In genomic region chr17:80441133-80441578, GRCh38 we compare ENCODE assay signal across 8 cellular contexts. TPM values are rescaled to one million over a fixed set of nuclear protein-coding genes. Genes with fewer than 3 reads are reported as not detected.
A peak's percentile ranks its signal among the peaks of the same experiment; 100 is the strongest.
DNase-seq lines count a peak whose midpoint lies in the region; ATAC-seq, FAIRE-seq and TF ChIP-seq lines count a peak whose summit lies in the region.

No MANE protein-coding gene starts in this region.

- no peak overlapping the region for H3K27ac Mint-ChIP-seq in CD4-positive, CD25-positive, alpha-beta regulatory T cell

- POLR2A ChIA-PET in endothelial cell of umbilical vein (lab: Charles Lee) = no interaction called here

- peaks cover 3% of the 10 kb centered on the region for H3K36me3 Mint-ChIP-seq in CD4-positive, CD25-positive, alpha-beta regulatory T cell

- no peaks in the 10 kb centered on the region for H3K79me2 ChIP-seq in endothelial cell of umbilical vein (ENCODE audit: control insufficient read depth, insufficient read depth, low read length)

- H4K20me1 ChIP-seq in endothelial cell of umbilical vein (replicated peaks; ENCODE audit: control insufficient read depth, extremely low read depth, insufficient read depth, low read length) = no peaks in the 10 kb centered on the region

- H3K27ac ChIP-seq in CD4-positive, CD25-positive, alpha-beta regulatory T cell (ENCODE audit: insufficient read depth, low read length, poor library complexity, severe bottlenecking) = no peak overlapping the region
- H3K27ac ChIP-seq in endothelial cell of umbilical vein (ENCODE audit: insufficient read depth, low read depth, low read length) = no peak overlapping the region

- no peaks in the 10 kb centered on the region for H3K4me1 Mint-ChIP-seq in CD4-positive, CD25-positive, alpha-beta regulatory T cell

- TF ChIP-seq POLR2A in endothelial cell of umbilical vein (IDR thresholded peaks at IDR 0.05; ENCODE audit: low read depth, low read length) = no peak

- no peaks in the 10 kb centered on the region for H3K9me1 ChIP-seq in endothelial cell of umbilical vein (replicated peaks; ENCODE audit: control insufficient read depth, extremely low read depth, insufficient read depth, low read length)

- peaks cover 19% of the 10 kb centered on the region for H3K27me3 Mint-ChIP-seq in CD4-positive, CD25-positive, alpha-beta regulatory T cell

- H3K4me2 ChIP-seq in endothelial cell of umbilical vein (ENCODE audit: insufficient read depth, low read length) = no peak overlapping the region

- no peaks in the 10 kb centered on the region for H3K9me3 ChIP-seq in CD4-positive, CD25-positive, alpha-beta regulatory T cell (ENCODE audit: control insufficient read depth in 2 of 2, low read length in 2 of 2)
- no peaks in the 10 kb centered on the region for H3K9me3 ChIP-seq in endothelial cell of umbilical vein (replicated peaks; ENCODE audit: control insufficient read depth, insufficient read depth, low read length)

- TF ChIP-seq EP300 in Ishikawa (IDR thresholded peaks at IDR 0.05; ENCODE audit: borderline replicate concordance) = no peak

- no peak for TF ChIP-seq CTCF in endothelial cell of umbilical vein (IDR thresholded peaks at IDR 0.05; ENCODE audit: extremely low read depth in 1 of 2, insufficient read depth in 1 of 2, low read depth in 1 of 2, low read length in 2 of 2)

- TF ChIP-seq RAD21 in Ishikawa (IDR thresholded peaks at IDR 0.05; ENCODE audit: low read depth) = peak; percentile 2; the same call in 1 of the 2 replicates

- dilution Hi-C loops in endothelial cell of umbilical vein (cut with MboI; ENCODE audit: extremely low pct_ligation_motif_present, low sequenced_read_pairs) = no loop called here

- ATAC-seq in CD4-positive, CD25-positive, alpha-beta regulatory T cell (ENCODE audit: low read depth in 2 of 2) = no peak
- ATAC-seq in GM21390 (IDR thresholded peaks at IDR 0.05; ENCODE audit: unreplicated experiment) (no peak), GM19467 (IDR thresholded peaks at IDR 0.05; ENCODE audit: unreplicated experiment) (no peak)

- no peaks in the 10 kb centered on the region for H3K4me1 ChIP-seq in CD4-positive, CD25-positive, alpha-beta regulatory T cell (ENCODE audit: control insufficient read depth, insufficient read depth, low read length, poor library complexity, severe bottlenecking)
- no peaks in the 10 kb centered on the region for H3K4me1 ChIP-seq in endothelial cell of umbilical vein (ENCODE audit: control insufficient read depth, extremely low read depth, insufficient read depth, low read length)

- H3K4me3 ChIP-seq in CD4-positive, CD25-positive, alpha-beta regulatory T cell (ENCODE audit: low read depth, low read length) = no peak overlapping the region
- H3K4me3 ChIP-seq in endothelial cell of umbilical vein (replicated peaks in 1 of 3; ENCODE audit: insufficient read depth in 1 of 3, low read depth in 1 of 3, low read length in 3 of 3) = no peak overlapping the region

- H3K4me3 Mint-ChIP-seq in CD4-positive, CD25-positive, alpha-beta regulatory T cell = no peak overlapping the region

- peak; percentile 21 to 52 (median 30) for DNase-seq in CD4-positive, CD25-positive, alpha-beta regulatory T cell
- DNase-seq in activated CD4-positive, alpha-beta T cell treated with anti-CD3 and anti-CD28 coated beads for 4 hours = peak; percentile 28 to 40
- peak; percentile 11 for DNase-seq in endothelial cell of umbilical vein (ENCODE audit: low read depth, low spot score)
- peak; percentile 62 to 64 for DNase-seq in stimulated activated CD4-positive, alpha-beta T cell treated with anti-CD3 and anti-CD28 coated beads, Interleukin-2, amount 100 ng/mL, for 24 hours
- no peak for DNase-seq in NCI-H146 treated with DMSO at 0.1 percent for 48 hours (lab: John Stamatoyannopoulos, UW; ENCODE audit: unreplicated experiment)

- H3K9me3 Mint-ChIP-seq in CD4-positive, CD25-positive, alpha-beta regulatory T cell = no peaks in the 10 kb centered on the region

- no peak overlapping the region for H2AFZ ChIP-seq in endothelial cell of umbilical vein (ENCODE audit: low read depth, low read length)

- FAIRE-seq in endothelial cell of umbilical vein (lab: Jason Lieb, UNC) = no peak

- no peak overlapping the region for H3K9ac ChIP-seq in endothelial cell of umbilical vein (replicated peaks; ENCODE audit: extremely low read depth, insufficient read depth, low read length)

- CTCF ChIA-PET in endothelial cell of umbilical vein (lab: Charles Lee) = no interaction called here

- H3K36me3 ChIP-seq in CD4-positive, CD25-positive, alpha-beta regulatory T cell (ENCODE audit: control insufficient read depth, insufficient read depth, low read length) = no peaks in the 10 kb centered on the region
- no peaks in the 10 kb centered on the region for H3K36me3 ChIP-seq in endothelial cell of umbilical vein (ENCODE audit: control insufficient read depth in 2 of 2, extremely low read depth in 1 of 2, insufficient read depth in 2 of 2, low read length in 2 of 2)

- no peaks in the 10 kb centered on the region for H3K27me3 ChIP-seq in CD4-positive, CD25-positive, alpha-beta regulatory T cell (ENCODE audit: control insufficient read depth, insufficient read depth, low read length)
- H3K27me3 ChIP-seq in endothelial cell of umbilical vein (ENCODE audit: control insufficient read depth in 2 of 2, insufficient read depth in 2 of 2, low read length in 2 of 2) = no peaks in the 10 kb centered on the region

- BruUV-seq in endothelial cell of umbilical vein (replicated peaks; lab: Mats Ljungman, UMichigan) = no TSS peak

- intact Hi-C loops in endothelial cell of umbilical vein (cut with micrococcal nuclease) = loop anchor here (1.0 kb wide), 1 partner anchor 13 kb away; no protein-coding TSS in a partner anchor

TF ChIP-seq in Ishikawa, 13 proteins besides CTCF, POLR2A, EP300 and RAD21 (continues in another document):
- TF ChIP-seq FOXM1 (IDR thresholded peaks at IDR 0.05; ENCODE audit: borderline replicate concordance, low read depth) = no peak

TF ChIP-seq in endothelial cell of umbilical vein, 7 proteins besides CTCF, POLR2A, EP300 and RAD21:
- TF ChIP-seq MYC (IDR thresholded peaks at IDR 0.05; ENCODE audit: low read depth, low read length) = no peak
- TF ChIP-seq JUN (IDR thresholded peaks at IDR 0.05; ENCODE audit: borderline replicate concordance, insufficient read depth, insufficient read length, low read depth) = no peak
- no peak for TF ChIP-seq EZH2 (IDR thresholded peaks at IDR 0.05; ENCODE audit: borderline replicate concordance, low read depth, low read length, severe bottlenecking)
- no peak for TF ChIP-seq POLR2AphosphoS5 (IDR thresholded peaks at IDR 0.05; ENCODE audit: insufficient read depth, low read depth, low read length)
- no peak for TF ChIP-seq FOS (IDR thresholded peaks at IDR 0.05; ENCODE audit: borderline replicate concordance, insufficient read depth, low read length)
- TF ChIP-seq MAX (IDR thresholded peaks at IDR 0.05; ENCODE audit: insufficient read depth, insufficient read length) = no peak
- TF ChIP-seq GATA2 (IDR thresholded peaks at IDR 0.05; ENCODE audit: insufficient read depth, insufficient read length, low read depth, low read length) = no peak

RNA-seq across cellular contexts. Expression of gene ENDOV, which starts 26.2 kb away (rescaled TPM):
- 13.1 TPM for total RNA-seq in CD4-positive, CD25-positive, alpha-beta regulatory T cell
- 1 to 10 TPM; 6.7 to 8.3 (median 7.5) TPM for polyA plus RNA-seq in CD4-positive, CD25-positive, alpha-beta regulatory T cell
- 17.6 and 25.9 TPM in 2 replicates for total RNA-seq in endothelial cell of umbilical vein
- polyA plus RNA-seq in endothelial cell of umbilical vein = 20.4 and 21.1 TPM in 2 replicates
- 10.0 and 15.4 TPM in 2 replicates for polyA plus RNA-seq in endothelial cell of umbilical vein (2011; cell fraction: cytosol; rRNA removed)
- polyA plus RNA-seq in endothelial cell of umbilical vein (2011; cell fraction: nucleus; rRNA removed) = 32.2 and 34.5 TPM in 2 replicates
- polyA plus RNA-seq in endothelial cell of umbilical vein (2012) = 11.6 and 17.0 TPM in 2 replicates
- polyA minus RNA-seq in endothelial cell of umbilical vein = 17.2 and 23.8 TPM in 2 replicates
- polyA minus RNA-seq in endothelial cell of umbilical vein (2011; cell fraction: cytosol; rRNA and poly(A)+ RNA removed) = 8.7 TPM
- 29.0 and 30.3 TPM in 2 replicates for polyA minus RNA-seq in endothelial cell of umbilical vein (2011; cell fraction: nucleus; rRNA and poly(A)+ RNA removed)

RNA-seq across cellular contexts. Expression of gene NPTX1, which starts 35.3 kb away (rescaled TPM):
- 0.07 TPM for total RNA-seq in CD4-positive, CD25-positive, alpha-beta regulatory T cell
- under 1 TPM in 1 of 4 donors, not detected in 3; 0.22 TPM for polyA plus RNA-seq in CD4-positive, CD25-positive, alpha-beta regulatory T cell
- not detected in 2 replicates for total RNA-seq in endothelial cell of umbilical vein
- polyA plus RNA-seq in endothelial cell of umbilical vein = 0.03 and 0.08 TPM in 2 replicates
- polyA plus RNA-seq in endothelial cell of umbilical vein (2011; cell fraction: cytosol; rRNA removed) = 0.04 and 0.05 TPM in 2 replicates
- 0.13 and 0.14 TPM in 2 replicates for polyA plus RNA-seq in endothelial cell of umbilical vein (2011; cell fraction: nucleus; rRNA removed)
- 0.07 TPM in 1 of 2 replicates, not detected in the other for polyA plus RNA-seq in endothelial cell of umbilical vein (2012)
- not detected in 2 replicates for polyA minus RNA-seq in endothelial cell of umbilical vein
- 12.3 TPM for polyA minus RNA-seq in endothelial cell of umbilical vein (2011; cell fraction: cytosol; rRNA and poly(A)+ RNA removed)
- 0.29 TPM in 1 of 2 replicates, not detected in the other for polyA minus RNA-seq in endothelial cell of umbilical vein (2011; cell fraction: nucleus; rRNA and poly(A)+ RNA removed)
